Comparison of ENCODE assay signal across 21 cellular contexts in genomic region chr14:26261368-26262122, GRCh38.
DNase-seq lines count a peak whose midpoint lies in the region.
"Had no signal": no experiment of that assay in that cellular context is flagged by ENCODE, and none has a peak within 500 bp of the region (broad histone marks: within the 10 kb centered on the region; RNA-seq: fewer than 3 reads in every experiment).

No MANE protein-coding gene starts in this region.

- WGBS in trophoblast cell (ENCODE audit: extremely low coverage, insufficient coverage, insufficient read length) = no CpG with 5 or more reads among the region's 1 CpG

- peak overlapping the region; percentile 62 for H3K27ac ChIP-seq in HUES48 (ENCODE audit: low read depth, low read length)
- H3K27ac ChIP-seq in trophoblast cell (ENCODE audit: low read depth, low read length) = peak overlapping the region; percentile 39
- H3K27ac ChIP-seq: BLaER1 treated with 17β-estradiol and CSF1 and Interleukin-3, amounts not matched to agents 10 nM and 100 nM; HL-60; SK-N-MC had no signal

- H3K4me3 ChIP-seq in HUES48 (ENCODE audit: low read depth, low read length) (peak overlapping the region; percentile 11; the same call in 1 of the 2 replicates), trophoblast cell (ENCODE audit: low read depth, low read length) (no peak overlapping the region)
- H3K4me3 ChIP-seq: BLaER1 treated with 17β-estradiol and CSF1 and Interleukin-3, amounts not matched to agents 10 nM and 100 nM; GM12878; K562; SK-N-MC had no signal

- H4K12ac ChIP-seq in trophoblast cell (ENCODE audit: low read depth, low read length) = no peak overlapping the region

- no peak overlapping the region for H3K18ac ChIP-seq in trophoblast cell (ENCODE audit: low read length)

- H3K27me3 ChIP-seq in HUES48 (ENCODE audit: control insufficient read depth, insufficient read depth, low read length) (no peaks in the 10 kb centered on the region), trophoblast cell (ENCODE audit: insufficient read depth, low read length) (no peaks in the 10 kb centered on the region)
- H3K27me3 ChIP-seq: BLaER1 treated with 17β-estradiol and CSF1 and Interleukin-3, amounts not matched to agents 10 nM and 100 nM had no signal

- H3K79me1 ChIP-seq in trophoblast cell (ENCODE audit: low read length) = peaks cover 2% of the 10 kb centered on the region

- H2BK5ac ChIP-seq in trophoblast cell (ENCODE audit: low read depth, low read length, poor library complexity) = no peak overlapping the region

- no peak overlapping the region for H2AK5ac ChIP-seq in trophoblast cell (ENCODE audit: low read length)

- no peak overlapping the region for H3K4me2 ChIP-seq in trophoblast cell (ENCODE audit: low read length)
- H3K4me2 ChIP-seq: BLaER1 treated with 17β-estradiol and CSF1 and Interleukin-3, amounts not matched to agents 10 nM and 100 nM had no signal

- H3K23ac ChIP-seq in trophoblast cell (ENCODE audit: low read length) = no peak overlapping the region

- H4K91ac ChIP-seq in trophoblast cell (ENCODE audit: low read depth, low read length) = no peak overlapping the region

- peak; percentile 51 for DNase-seq in ecto neural progenitor cell (ENCODE audit: low spot score)
- peak; percentile 21 for DNase-seq in iPS-NIHi11 (ENCODE audit: low spot score)
- no peak for DNase-seq in trophoblast cell
- no peak for DNase-seq in NCI-H446 treated with DMSO at 0.1 percent for 48 hours (lab: John Stamatoyannopoulos, UW)
- no peak for DNase-seq in stimulated activated CD4-positive, alpha-beta T cell treated with anti-CD3 and anti-CD28 coated beads, Interleukin-1b, Interleukin-23, amount 100 ng/mL, for 48 hours
- DNase-seq in NCI-H2196 (lab: John Stamatoyannopoulos, UW; ENCODE audit: unreplicated experiment) = no peak
- no peak for DNase-seq in activated naive CD4-positive, alpha-beta T cell treated with anti-CD3 and anti-CD28 coated beads, Interleukin-2, amount 50 U/mL, for 16 hours
- DNase-seq: Calu3; CD8-positive, alpha-beta T cell; NCI-H1105; NCI-H2081; NCI-H510A; NCI-H748 treated with DMSO at 0.1 percent for 48 hours; NK-92 treated with Interleukin-12 subunit alpha and Interleukin-12 subunit beta, amount 100 ng/mL, for 24 hours; SHP77 had no signal

- H3K9ac ChIP-seq in HUES48 (ENCODE audit: low read depth, low read length) (peak overlapping the region; percentile 32; the same call in 1 of the 2 replicates), trophoblast cell (ENCODE audit: low read length) (no peak overlapping the region)
- H3K9ac ChIP-seq: BLaER1 treated with 17β-estradiol and CSF1 and Interleukin-3, amounts not matched to agents 10 nM and 100 nM had no signal

- H3K4me1 ChIP-seq in HUES48 (ENCODE audit: control insufficient read depth, insufficient read depth, low read length) = peaks cover 25% of the 10 kb centered on the region
- H3K4me1 ChIP-seq in trophoblast cell (ENCODE audit: control insufficient read depth in 1 of 2, insufficient read depth in 2 of 2, low read length in 2 of 2) = peaks cover 5 to 9% of the 10 kb centered on the region in 2 experiments
- H3K4me1 ChIP-seq: BLaER1 treated with 17β-estradiol and CSF1 and Interleukin-3, amounts not matched to agents 10 nM and 100 nM had no signal

- H3K9me3 ChIP-seq in HUES48 (ENCODE audit: control insufficient read depth, insufficient read depth, low read length) = peaks cover 2% of the 10 kb centered on the region; the same call in 1 of the 2 replicates
- no peaks in the 10 kb centered on the region for H3K9me3 ChIP-seq in trophoblast cell (ENCODE audit: insufficient read depth, low read depth, low read length)

- H4K8ac ChIP-seq in trophoblast cell (ENCODE audit: low read depth, low read length) = no peak overlapping the region

- H2BK120ac ChIP-seq in trophoblast cell (ENCODE audit: insufficient read depth, low read length, poor library complexity) = no peak overlapping the region

- H3K79me2 ChIP-seq in trophoblast cell (ENCODE audit: control insufficient read depth, insufficient read depth, low read length, poor library complexity) = no peaks in the 10 kb centered on the region

- no peak overlapping the region for H3K4ac ChIP-seq in trophoblast cell (ENCODE audit: low read depth, low read length)

- H3K14ac ChIP-seq in trophoblast cell (ENCODE audit: low read length) = no peak overlapping the region

- H2BK12ac ChIP-seq in trophoblast cell (ENCODE audit: low read length) = peak overlapping the region; percentile 37

- H2AFZ ChIP-seq in trophoblast cell (ENCODE audit: insufficient read depth, low read length, poor library complexity) = no peak overlapping the region

- H3K36me3 ChIP-seq in HUES48 (ENCODE audit: control insufficient read depth, insufficient read depth, low read length) (no peaks in the 10 kb centered on the region), trophoblast cell (ENCODE audit: control insufficient read depth in 1 of 2, insufficient read depth in 2 of 2, low read length in 2 of 2) (no peaks in the 10 kb centered on the region)
- H3K36me3 ChIP-seq: BLaER1 treated with 17β-estradiol and CSF1 and Interleukin-3, amounts not matched to agents 10 nM and 100 nM had no signal

Comparison
In these comparisons a context has a peak if more than half of its experiments do, and no peak if none do; other contexts are left out.
1. DNase-seq: peak in ecto neural progenitor cell (single experiment) and iPS-NIHi11 (single experiment); none in trophoblast cell (0 of 2), NCI-H446 treated with DMSO at 0.1 percent for 48 hours (single experiment), stimulated activated CD4-positive, alpha-beta T cell treated with anti-CD3 and anti-CD28 coated beads, Interleukin-1b, Interleukin-23, amount 100 ng/mL, for 48 hours (single experiment), NCI-H2196 (single experiment) and activated naive CD4-positive, alpha-beta T cell treated with anti-CD3 and anti-CD28 coated beads, Interleukin-2, amount 50 U/mL, for 16 hours (single experiment).